In the genomic region with DNA sequence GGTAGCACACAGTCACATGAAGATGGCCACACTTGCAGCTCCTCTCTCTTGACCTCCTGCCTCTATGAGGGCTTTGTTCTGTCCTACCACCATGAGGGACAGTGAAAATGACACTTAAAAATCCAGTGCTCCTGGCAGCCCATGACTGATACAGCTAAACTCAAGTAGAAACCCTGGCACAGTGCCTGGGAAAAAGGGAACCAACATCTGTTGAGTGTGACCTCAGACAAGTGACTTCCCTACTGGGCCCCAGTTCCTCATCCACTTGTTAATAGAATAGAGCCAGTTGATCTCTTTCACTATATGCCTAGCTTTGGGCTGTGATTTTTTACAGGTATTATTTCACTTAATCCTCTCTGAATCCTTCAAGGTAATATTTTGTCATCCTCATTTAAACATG, we compare ENCODE assay signal across 11 cellular contexts. TPM values are rescaled to one million over a fixed set of nuclear protein-coding genes. Genes with fewer than 3 reads are reported as not detected.
A peak's percentile ranks its signal among the peaks of the same experiment; 100 is the strongest.
DNase-seq lines count a peak whose midpoint lies in the region; ATAC-seq lines count a peak whose summit lies in the region.
"Had no signal": no experiment of that assay in that cellular context is flagged by ENCODE, and none has a peak within 500 bp of the region (broad histone marks: within the 10 kb centered on the region; RNA-seq: fewer than 3 reads in every experiment).

No MANE protein-coding gene starts in this region.

- no peaks in the 10 kb centered on the region for H3K36me3 Mint-ChIP-seq in activated naive CD8-positive, alpha-beta T cell treated with anti-CD3 and anti-CD28 coated beads, Interleukin-2, amount 50 U/mL, for 24 hours (ENCODE audit: low read depth)

- no peak overlapping the region for H3K27ac Mint-ChIP-seq in activated naive CD8-positive, alpha-beta T cell treated with anti-CD3 and anti-CD28 coated beads, Interleukin-2, amount 50 U/mL, for 24 hours
- H3K27ac Mint-ChIP-seq: stimulated activated naive CD8-positive, alpha-beta T cell treated with anti-CD3 and anti-CD28 coated beads, Interleukin-15, Interleukin-2, amounts not matched to agents 100 ng/mL and 50 ng/mL, for 24 hours had no signal

- no peak for ATAC-seq in activated naive CD8-positive, alpha-beta T cell treated with anti-CD3 and anti-CD28 coated beads, Interleukin-2, amount 50 U/mL, for 24 hours
- ATAC-seq: A549 had no signal

- no peaks in the 10 kb centered on the region for H3K9me3 Mint-ChIP-seq in activated naive CD8-positive, alpha-beta T cell treated with anti-CD3 and anti-CD28 coated beads, Interleukin-2, amount 50 U/mL, for 24 hours
- H3K9me3 Mint-ChIP-seq: stimulated activated naive CD8-positive, alpha-beta T cell treated with anti-CD3 and anti-CD28 coated beads, Interleukin-15, Interleukin-2, amounts not matched to agents 100 ng/mL and 50 ng/mL, for 24 hours had no signal

- DNase-seq in NCI-H82 (lab: John Stamatoyannopoulos, UW) (peak; percentile 46), NCI-H82 treated with DMSO at 0.1 percent for 48 hours (lab: John Stamatoyannopoulos, UW; ENCODE audit: unreplicated experiment) (no peak), SIG-M5 (lab: John Stamatoyannopoulos, UW) (peak; percentile 46), inferior parietal cortex (ENCODE audit: extremely low spot score) (peak; percentile 11), ureter (ENCODE audit: low spot score) (peak; percentile 56), DMS114 treated with DMSO at 0.1 percent for 48 hours (lab: John Stamatoyannopoulos, UW; ENCODE audit: unreplicated experiment) (no peak)
- no peak for DNase-seq in activated T-cell treated with anti-CD3 and anti-CD28 coated beads, Interleukin-2, amount 50 U/mL, for 1 hour
- DNase-seq in activated naive CD8-positive, alpha-beta T cell treated with anti-CD3 and anti-CD28 coated beads, Interleukin-2, amount 50 U/mL, for 24 hours, result no peak

- no peaks in the 10 kb centered on the region for H3K4me1 Mint-ChIP-seq in activated naive CD8-positive, alpha-beta T cell treated with anti-CD3 and anti-CD28 coated beads, Interleukin-2, amount 50 U/mL, for 24 hours

- H3K27me3 Mint-ChIP-seq in activated naive CD8-positive, alpha-beta T cell treated with anti-CD3 and anti-CD28 coated beads, Interleukin-2, amount 50 U/mL, for 24 hours, result peaks cover 3% of the 10 kb centered on the region
- H3K27me3 Mint-ChIP-seq: stimulated activated naive CD8-positive, alpha-beta T cell treated with anti-CD3 and anti-CD28 coated beads, Interleukin-15, Interleukin-2, amounts not matched to agents 100 ng/mL and 50 ng/mL, for 24 hours had no signal

- no peak overlapping the region for H3K4me3 Mint-ChIP-seq in activated naive CD8-positive, alpha-beta T cell treated with anti-CD3 and anti-CD28 coated beads, Interleukin-2, amount 50 U/mL, for 24 hours
- H3K4me3 Mint-ChIP-seq: stimulated activated naive CD8-positive, alpha-beta T cell treated with anti-CD3 and anti-CD28 coated beads, Interleukin-15, Interleukin-2, amounts not matched to agents 100 ng/mL and 50 ng/mL, for 24 hours had no signal

RNA-seq across cellular contexts. Expression of a gene that starts 4.8 kb away (rescaled TPM):
- total RNA-seq in ureter, result not detected
- total RNA-seq: HT1080 had no signal

Comparison
In these comparisons a context has a peak if more than half of its experiments do, and no peak if none do; other contexts are left out.
1. DNase-seq: peak in NCI-H82 (single experiment), SIG-M5 (single experiment), inferior parietal cortex (single experiment) and ureter (single experiment); none in NCI-H82 treated with DMSO at 0.1 percent for 48 hours (single experiment), DMS114 treated with DMSO at 0.1 percent for 48 hours (single experiment), activated T-cell treated with anti-CD3 and anti-CD28 coated beads, Interleukin-2, amount 50 U/mL, for 1 hour (single experiment) and activated naive CD8-positive, alpha-beta T cell treated with anti-CD3 and anti-CD28 coated beads, Interleukin-2, amount 50 U/mL, for 24 hours (single experiment).